ENCODE assay signal across 24 cellular contexts in the genomic region with DNA sequence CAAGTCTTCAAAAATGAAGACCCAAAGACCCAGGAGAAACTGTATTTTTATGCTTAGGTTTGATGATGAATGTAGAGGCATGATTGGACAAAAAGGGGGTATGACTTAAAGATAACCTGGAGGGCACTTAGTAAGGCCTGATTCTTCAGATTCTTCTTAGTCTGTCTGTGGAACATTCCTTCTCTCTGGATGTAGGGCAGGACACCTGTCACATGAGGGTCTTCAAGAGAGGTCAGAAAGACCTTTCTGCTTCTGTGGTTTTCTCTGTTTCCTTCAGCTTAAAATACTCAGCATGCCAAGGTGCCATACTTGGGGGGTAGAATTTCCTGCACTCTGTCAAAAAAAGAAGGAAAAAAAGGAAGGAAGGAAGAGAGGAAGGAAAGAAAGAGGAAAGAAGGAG.
"Had no signal": no experiment of that assay in that cellular context is flagged by ENCODE, and none has a peak within 500 bp of the region (broad histone marks: within the 10 kb centered on the region; RNA-seq: fewer than 3 reads in every experiment).

No MANE protein-coding gene starts in this region.

- H3K27me3 ChIP-seq: esophagus muscularis mucosa, gastroesophageal sphincter, thyroid gland had no signal

- H3K27ac ChIP-seq: esophagus muscularis mucosa, gastroesophageal sphincter, thyroid gland, VCaP had no signal

- FAIRE-seq: colon, endothelial cell of umbilical vein, islet of Langerhans had no signal

- H3K36me3 Mint-ChIP-seq: activated naive CD4-positive, alpha-beta T cell treated with anti-CD3 and anti-CD28 coated beads, Interleukin-2, amount 50 U/mL, for 72 hours; memory B cell; naive B cell had no signal

- H3K9me3 ChIP-seq: esophagus muscularis mucosa, gastroesophageal sphincter, mucosa of descending colon, thyroid gland had no signal

- H3K27ac Mint-ChIP-seq: activated naive CD4-positive, alpha-beta T cell treated with anti-CD3 and anti-CD28 coated beads, Interleukin-2, amount 50 U/mL, for 72 hours; effector memory CD8-positive, alpha-beta T cell; memory B cell; naive B cell had no signal

- H3K4me3 ChIP-seq: esophagus muscularis mucosa, gastroesophageal sphincter, mucosa of descending colon, thyroid gland had no signal

- H3K4me1 Mint-ChIP-seq: memory B cell, naive B cell had no signal

- H3K9me3 Mint-ChIP-seq: activated naive CD4-positive, alpha-beta T cell treated with anti-CD3 and anti-CD28 coated beads, Interleukin-2, amount 50 U/mL, for 72 hours had no signal

- H3K27me3 Mint-ChIP-seq: effector memory CD8-positive, alpha-beta T cell; memory B cell had no signal

- ATAC-seq: activated naive CD4-positive, alpha-beta T cell treated with anti-CD3 and anti-CD28 coated beads, Interleukin-2, amount 50 U/mL, for 72 hours; effector memory CD8-positive, alpha-beta T cell; left cardiac atrium; mucosa of descending colon; stimulated activated naive CD8-positive, alpha-beta T cell treated with anti-CD3 and anti-CD28 coated beads, Interleukin-15, Interleukin-2, amounts not matched to agents 100 U/mL and 50 U/mL, for 24 hours had no signal

- DNase-seq: activated CD4-positive, CD25-positive, alpha-beta regulatory T cell treated with anti-CD3 and anti-CD28 coated beads, Interleukin-2, amount 50 U/mL, for 72 hours; activated gamma-delta T cell treated with Interleukin-2 at 50 U/mL for 16 hours; activated T-cell treated with anti-CD3 and anti-CD28 coated beads, Interleukin-2, amount 50 U/mL, for 1 hour; aorta; central memory CD4-positive, alpha-beta T cell; effector memory CD8-positive, alpha-beta T cell; head of caudate nucleus; left cardiac atrium; mucosa of descending colon; naive B cell; occipital lobe; stimulated activated CD4-positive, alpha-beta T cell treated with anti-CD3 and anti-CD28 coated beads, Interleukin-4, amount 100 ng/mL, for 24 hours; stimulated activated naive CD8-positive, alpha-beta T cell treated with anti-CD3 and anti-CD28 coated beads, Interleukin-15, Interleukin-2, amounts not matched to agents 100 U/mL and 50 U/mL, for 24 hours; T-helper 2 cell; thyroid gland had no signal

- H3K36me3 ChIP-seq: gastroesophageal sphincter, thyroid gland had no signal

- H3K4me1 ChIP-seq: gastroesophageal sphincter had no signal

- H3K4me3 Mint-ChIP-seq: effector memory CD8-positive, alpha-beta T cell; memory B cell; naive B cell; neural crest cell had no signal
